ENCODE assay signal across 8 cellular contexts in genomic region chrX:1581132-1581531, GRCh38. TPM values are rescaled to one million over a fixed set of nuclear protein-coding genes. Genes with fewer than 3 reads are reported as not detected.
DNase-seq lines count a peak whose midpoint lies in the region.

No MANE protein-coding gene starts in this region.

- intact Hi-C loops in activated naive CD4-positive, alpha-beta T cell treated with anti-CD3 and anti-CD28 coated beads for 36 hours (cut with micrococcal nuclease), result loop anchor here (1.0 to 2.0 kb wide), 5 partner anchors 44 to 335 kb away; partner anchors contain the start of gene P2RY8

- no peak overlapping the region for H3K4me3 Mint-ChIP-seq in activated naive CD4-positive, alpha-beta T cell treated with anti-CD3 and anti-CD28 coated beads for 36 hours

- in situ Hi-C loops in KBM-7 (cut with MboI; ENCODE audit: low pct_unique_long_range_greater_than_20kb, low sequenced_read_pairs), result no loop called here

- H3K27me3 Mint-ChIP-seq in activated naive CD4-positive, alpha-beta T cell treated with anti-CD3 and anti-CD28 coated beads for 36 hours (ENCODE audit: low read depth), result no peaks in the 10 kb centered on the region

- no peak overlapping the region for H3K27ac Mint-ChIP-seq in activated naive CD4-positive, alpha-beta T cell treated with anti-CD3 and anti-CD28 coated beads for 36 hours

- no peaks in the 10 kb centered on the region for H3K36me3 Mint-ChIP-seq in activated naive CD4-positive, alpha-beta T cell treated with anti-CD3 and anti-CD28 coated beads for 36 hours (ENCODE audit: low read depth)

- H3K4me1 Mint-ChIP-seq in activated naive CD4-positive, alpha-beta T cell treated with anti-CD3 and anti-CD28 coated beads for 36 hours (ENCODE audit: low read depth), result peaks cover 18% of the 10 kb centered on the region

- no peaks in the 10 kb centered on the region for H3K9me3 Mint-ChIP-seq in activated naive CD4-positive, alpha-beta T cell treated with anti-CD3 and anti-CD28 coated beads for 36 hours

- DNase-seq in NCI-H1436 (lab: John Stamatoyannopoulos, UW), result peak; percentile 6
- DNase-seq in NCI-H1436 treated with DMSO at 0.1 percent for 48 hours (lab: John Stamatoyannopoulos, UW), result no peak
- DNase-seq in KBM-7, result peak; percentile 99
- peak; percentile 55 for DNase-seq in SK-N-DZ (ENCODE audit: low spot score)
- DNase-seq in activated naive CD4-positive, alpha-beta T cell treated with anti-CD3 and anti-CD28 coated beads for 36 hours, result peak; percentile 92
- DNase-seq in hepatic stellate cell (ENCODE audit: low spot score), result peak; percentile 54
- peak; percentile 54 to 81 (median 64) for DNase-seq in stimulated activated CD4-positive, alpha-beta T cell treated with anti-CD3 and anti-CD28 coated beads, Interleukin-1b, Interleukin-23, amount 100 ng/mL, for 24 hours (ENCODE audit: low read depth in 4 of 4, low spot score in 1 of 4)
- DNase-seq in amniotic stem cell (lab: John Stamatoyannopoulos, UW), result no peak

- CTCF ChIA-PET in activated naive CD4-positive, alpha-beta T cell treated with anti-CD3 and anti-CD28 coated beads for 36 hours (lab: Charles Lee), result no interaction called here

RNA-seq across cellular contexts. Expression of gene AKAP17A, which starts 10.3 kb away (rescaled TPM):
- polyA plus RNA-seq in SK-N-DZ (2014; cell fraction: cytosol; rRNA removed), result 17.1 and 26.6 TPM in 2 replicates
- polyA plus RNA-seq in SK-N-DZ (2014; cell fraction: nucleus; rRNA removed), result 121 and 140 TPM in 2 replicates
- total RNA-seq in activated naive CD4-positive, alpha-beta T cell treated with anti-CD3 and anti-CD28 coated beads for 36 hours, result 10 to 100 TPM; 59.2 to 60.5 TPM

RNA-seq across cellular contexts. Expression of gene ASMT, which starts 33.7 kb away (rescaled TPM):
- not detected in 2 replicates for polyA plus RNA-seq in SK-N-DZ (2014; cell fraction: cytosol; rRNA removed)
- polyA plus RNA-seq in SK-N-DZ (2014; cell fraction: nucleus; rRNA removed), result not detected in 2 replicates
- not detected for total RNA-seq in activated naive CD4-positive, alpha-beta T cell treated with anti-CD3 and anti-CD28 coated beads for 36 hours

RNA-seq across cellular contexts. Expression of gene P2RY8, which starts 44.1 kb away (rescaled TPM):
- not detected in 2 replicates for polyA plus RNA-seq in SK-N-DZ (2014; cell fraction: cytosol; rRNA removed)
- polyA plus RNA-seq in SK-N-DZ (2014; cell fraction: nucleus; rRNA removed), result not detected in 2 replicates
- total RNA-seq in activated naive CD4-positive, alpha-beta T cell treated with anti-CD3 and anti-CD28 coated beads for 36 hours, result 10 to 100 TPM in 1 of 2 experiments, 1 to 10 TPM in 1; 9.8 to 10.6 TPM

Comparison
In these comparisons a context has a peak if more than half of its experiments do, and no peak if none do; other contexts are left out.
1. DNase-seq: peak in NCI-H1436 (single experiment), KBM-7 (single experiment), SK-N-DZ (single experiment), activated naive CD4-positive, alpha-beta T cell treated with anti-CD3 and anti-CD28 coated beads for 36 hours (single experiment), hepatic stellate cell (single experiment) and stimulated activated CD4-positive, alpha-beta T cell treated with anti-CD3 and anti-CD28 coated beads, Interleukin-1b, Interleukin-23, amount 100 ng/mL, for 24 hours (4 of 4); none in NCI-H1436 treated with DMSO at 0.1 percent for 48 hours (single experiment) and amniotic stem cell (single experiment).